In the genomic region with DNA sequence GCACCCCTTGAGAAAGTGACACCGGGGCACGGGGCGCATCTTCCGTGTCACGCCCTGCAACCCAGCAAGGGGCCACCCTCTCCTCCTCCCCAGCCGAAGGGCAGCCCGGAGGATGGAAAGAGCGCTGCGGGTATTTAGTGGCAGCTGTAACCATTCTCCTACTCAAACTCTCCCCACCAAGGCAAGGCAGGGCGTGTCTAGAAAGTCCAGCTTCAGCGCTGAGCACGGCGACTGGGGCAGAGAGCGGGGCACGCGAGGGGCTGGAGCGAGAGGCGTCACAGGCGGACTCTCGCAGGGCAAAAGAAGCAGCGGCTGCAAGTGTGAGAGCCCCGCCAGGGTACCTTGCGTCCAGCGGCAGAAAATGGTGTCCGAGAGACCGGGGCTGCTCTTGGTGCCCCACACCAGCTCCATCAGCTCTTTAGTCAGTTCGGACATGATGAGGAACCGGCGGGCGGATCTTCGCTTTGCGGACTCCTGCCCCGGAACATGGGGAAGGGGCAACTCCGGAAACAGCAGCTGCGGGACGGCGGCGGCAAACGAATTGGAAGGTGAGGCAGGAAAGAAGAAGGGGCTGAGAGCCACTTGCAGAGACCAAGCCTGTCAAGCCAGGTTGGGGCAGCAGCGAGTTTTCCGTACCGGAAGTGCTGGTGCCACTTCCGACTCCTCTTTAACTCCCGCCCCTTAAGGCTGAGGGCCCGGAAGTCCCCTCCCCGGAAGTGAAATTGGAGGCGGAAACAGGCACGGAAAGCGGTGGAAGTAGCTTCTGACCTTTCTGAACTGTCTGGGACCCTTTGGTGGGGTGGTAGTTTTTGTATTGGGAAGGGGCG, we compare ENCODE assay signal across 8 cellular contexts. TPM values are rescaled to one million over a fixed set of nuclear protein-coding genes. Genes with fewer than 3 reads are reported as not detected.
DNase-seq lines count a peak whose midpoint lies in the region; ATAC-seq and TF ChIP-seq lines count a peak whose summit lies in the region.

A gene (minus strand): TSS at position 643 of the 827 bp plus-strand sequence. CDS start 208 bp downstream, at position 435.

- peak within 1 kb of the TSS; percentile 95 to 96 for H3K27ac Mint-ChIP-seq in stimulated activated naive CD8-positive, alpha-beta T cell treated with anti-CD3 and anti-CD28 coated beads, Interleukin-15, amount 100 ng/mL, for 72 hours

- TF ChIP-seq EP300 in neural cell (conservative IDR thresholded peaks at IDR 0.05; ENCODE audit: poor library complexity, severe bottlenecking), result no peak

- TF ChIP-seq RAD21 in neural cell (conservative IDR thresholded peaks at IDR 0.05), result no peak

- H2AFZ ChIP-seq in neural cell (ENCODE audit: low read depth, low read length), result peak within 1 kb of the TSS; percentile 100

- no peaks in the 10 kb centered on the region for H3K9me3 Mint-ChIP-seq in stimulated activated naive CD8-positive, alpha-beta T cell treated with anti-CD3 and anti-CD28 coated beads, Interleukin-15, amount 100 ng/mL, for 72 hours

- TF ChIP-seq CTCF in fibroblast of villous mesenchyme (IDR thresholded peaks at IDR 0.05; ENCODE audit: insufficient read depth, low read depth, low read length) (no peak), neural cell (IDR thresholded peaks at IDR 0.05; ENCODE audit: poor library complexity, severe bottlenecking) (no peak)

- peaks cover 19% of the 10 kb centered on the region for H3K27me3 ChIP-seq in neural cell (ENCODE audit: insufficient read depth, low read depth, low read length)

- no peaks in the 10 kb centered on the region for H3F3A ChIP-seq in neural cell (ENCODE audit: insufficient read depth, low read length, poor library complexity, severe bottlenecking)

- DNase-seq in Daoy (ENCODE audit: low read depth) (peak; percentile 80), SHP77 (lab: John Stamatoyannopoulos, UW) (peak; percentile 60 to 85), fibroblast of villous mesenchyme (ENCODE audit: low read depth) (peak; percentile 65)
- peak; percentile 78 for DNase-seq in activated effector memory CD4-positive, alpha-beta T cell treated with Interleukin-2 at 50 U/mL for 16 hours
- DNase-seq in stimulated activated naive CD8-positive, alpha-beta T cell treated with anti-CD3 and anti-CD28 coated beads, Interleukin-15, amount 100 ng/mL, for 72 hours, result peak; percentile 72 to 82

- H3K27me3 Mint-ChIP-seq in stimulated activated naive CD8-positive, alpha-beta T cell treated with anti-CD3 and anti-CD28 coated beads, Interleukin-15, amount 100 ng/mL, for 72 hours, result peaks cover 14% of the 10 kb centered on the region

- no peaks in the 10 kb centered on the region for H4K20me1 ChIP-seq in neural cell (ENCODE audit: insufficient read depth)

- peaks cover 7% of the 10 kb centered on the region for H3K9me3 ChIP-seq in KOPT-K1 (ENCODE audit: insufficient read depth, low read length, poor library complexity, severe bottlenecking)
- no peaks in the 10 kb centered on the region for H3K9me3 ChIP-seq in neural cell (ENCODE audit: low read length)

- H3K27ac ChIP-seq in KOPT-K1 (ENCODE audit: low read depth, low read length, poor library complexity, severe bottlenecking) (peak within 1 kb of the TSS; percentile 66), neural cell (ENCODE audit: low read length) (peak within 1 kb of the TSS; percentile 68)

- peak within 1 kb of the TSS; percentile 91 to 97 for H3K4me3 Mint-ChIP-seq in stimulated activated naive CD8-positive, alpha-beta T cell treated with anti-CD3 and anti-CD28 coated beads, Interleukin-15, amount 100 ng/mL, for 72 hours

- H3K4me1 Mint-ChIP-seq in stimulated activated naive CD8-positive, alpha-beta T cell treated with anti-CD3 and anti-CD28 coated beads, Interleukin-15, amount 100 ng/mL, for 72 hours, result peaks cover 24% of the 10 kb centered on the region

- H3K4me2 ChIP-seq in neural cell (ENCODE audit: low read length), result peak within 1 kb of the TSS; percentile 76

- H3K79me2 ChIP-seq in neural cell (replicated peaks; ENCODE audit: insufficient read depth, low read length), result peaks cover 36% of the 10 kb centered on the region

- ATAC-seq in GM21786 (IDR thresholded peaks at IDR 0.05; ENCODE audit: unreplicated experiment), result peak; percentile 92
- ATAC-seq in stimulated activated naive CD8-positive, alpha-beta T cell treated with anti-CD3 and anti-CD28 coated beads, Interleukin-15, amount 100 ng/mL, for 72 hours, result peak; percentile 97

- peak within 1 kb of the TSS; percentile 82 for H3K9ac ChIP-seq in neural cell (ENCODE audit: low read length)

- H3K36me3 ChIP-seq in KOPT-K1 (ENCODE audit: insufficient read depth, low read length) (no peaks in the 10 kb centered on the region), neural cell (ENCODE audit: insufficient read depth, low read length) (no peaks in the 10 kb centered on the region)

- no peaks in the 10 kb centered on the region for H3K9me2 ChIP-seq in neural cell (ENCODE audit: insufficient read depth, low read length)

- H3K4me3 ChIP-seq in fibroblast of villous mesenchyme (ENCODE audit: low read depth, low read length) (peak within 1 kb of the TSS; percentile 94), neural cell (ENCODE audit: low read length) (peak within 1 kb of the TSS; percentile 86)

TF ChIP-seq in neural cell, 6 proteins besides CTCF, POLR2A, EP300 and RAD21:
- TF ChIP-seq TAF1 (IDR thresholded peaks at IDR 0.05; ENCODE audit: low read depth) (no peak), MXI1 (conservative IDR thresholded peaks at IDR 0.05; ENCODE audit: poor library complexity, severe bottlenecking) (peak; percentile 59), POLR2AphosphoS5 (IDR thresholded peaks at IDR 0.05) (peak; percentile 74), EZH2 (IDR thresholded peaks at IDR 0.05; ENCODE audit: borderline replicate concordance, insufficient read depth, low read length, poor library complexity, severe bottlenecking) (no peak), SMC3 (conservative IDR thresholded peaks at IDR 0.05; ENCODE audit: poor library complexity) (peak; percentile 24)

RNA-seq across cellular contexts. Expression of the gene that starts here (rescaled TPM):
- 21.2 and 24.7 TPM in 2 replicates for total RNA-seq in Daoy (2014; rRNA removed; shearing (Covaris generic))
- total RNA-seq in fibroblast of villous mesenchyme, result 29.6 and 39.7 TPM in 2 replicates
- 43.8 and 56.5 TPM in 2 replicates for polyA plus RNA-seq in neural cell
- 71.1 and 72.0 TPM in 2 replicates for polyA minus RNA-seq in neural cell

Comparison
In these comparisons a context has a peak if more than half of its experiments do, and no peak if none do; other contexts are left out.
1. Peak in every context shown above with its lines: DNase-seq, ATAC-seq, H3K4me3 ChIP-seq and H3K27ac ChIP-seq.